In genomic region chr17:50560931-50561750, GRCh38 we compare ENCODE assay signal across 8 cellular contexts. TPM values are rescaled to one million over a fixed set of nuclear protein-coding genes. Genes with fewer than 3 reads are reported as not detected.
A peak's percentile ranks its signal among the peaks of the same experiment; 100 is the strongest.
DNase-seq lines count a peak whose midpoint lies in the region; ATAC-seq, FAIRE-seq and TF ChIP-seq lines count a peak whose summit lies in the region.

No MANE protein-coding gene starts in this region.

- H3K9me3 ChIP-seq in left ventricle myocardium inferior (replicated peaks) (no peaks in the 10 kb centered on the region), SK-N-MC (ENCODE audit: low read depth, low read length) (no peaks in the 10 kb centered on the region), keratinocyte (ENCODE audit: control insufficient read depth, low read depth, low read length) (no peaks in the 10 kb centered on the region), uterus (no peaks in the 10 kb centered on the region)

- H3K27ac ChIP-seq in left ventricle myocardium inferior (replicated peaks) (no peak overlapping the region), SK-N-MC (no peak overlapping the region), keratinocyte (ENCODE audit: control insufficient read depth, insufficient read depth, low read length) (no peak overlapping the region), uterus (peak overlapping the region; percentile 7 to 9)

- H3K79me2 ChIP-seq in keratinocyte (ENCODE audit: control insufficient read depth, insufficient read depth, low read length), result no peaks in the 10 kb centered on the region

- H3K36me3 ChIP-seq in left ventricle myocardium inferior, result no peaks in the 10 kb centered on the region
- H3K36me3 ChIP-seq in SK-N-MC (ENCODE audit: insufficient read depth, low read length), result no peaks in the 10 kb centered on the region
- H3K36me3 ChIP-seq in keratinocyte (ENCODE audit: control insufficient read depth in 2 of 2, extremely low read depth in 1 of 2, insufficient read depth in 2 of 2, low read length in 2 of 2), result peaks cover 0 to 6% of the 10 kb centered on the region in 2 experiments
- no peaks in the 10 kb centered on the region for H3K36me3 ChIP-seq in uterus

- dilution Hi-C loops in keratinocyte (cut with MboI; ENCODE audit: extremely low pct_ligation_motif_present, low sequenced_read_pairs), result no loop called here

- peak overlapping the region; percentile 70 for H3K4me3 ChIP-seq in left ventricle myocardium inferior
- peak overlapping the region; percentile 90 for H3K4me3 ChIP-seq in SK-N-MC
- H3K4me3 ChIP-seq in keratinocyte (ENCODE audit: control insufficient read depth in 2 of 3, extremely low read depth in 1 of 3, insufficient read depth in 2 of 3, low read depth in 1 of 3, low read length in 3 of 3), result peak overlapping the region in 2 of 3 experiments; percentile 38 to 60
- H3K4me3 ChIP-seq in uterus, result peak overlapping the region; percentile 32 to 48

- H3K9me1 ChIP-seq in keratinocyte (ENCODE audit: control insufficient read depth, extremely low read depth, insufficient read depth, low read length), result no peaks in the 10 kb centered on the region

- H4K20me1 ChIP-seq in keratinocyte (ENCODE audit: control insufficient read depth, extremely low read depth, insufficient read depth, low read length), result peaks cover 2% of the 10 kb centered on the region

- H3K4me1 ChIP-seq in left ventricle myocardium inferior, result peaks cover 46% of the 10 kb centered on the region
- peaks cover 13% of the 10 kb centered on the region for H3K4me1 ChIP-seq in keratinocyte (ENCODE audit: control insufficient read depth, extremely low read depth, insufficient read depth, low read length)
- peaks cover 0 to 44% of the 10 kb centered on the region in 2 donors for H3K4me1 ChIP-seq in uterus

- DNase-seq in left ventricle myocardium inferior (no peak), cardiac septum (ENCODE audit: low spot score) (no peak), SK-N-MC (ENCODE audit: low read depth, low spot score) (no peak), keratinocyte (ENCODE audit: low read depth, low spot score) (no peak), uterus (peak in 1 of 2 donors; percentile 53), cortex of kidney (lab: John Stamatoyannopoulos, UW) (no peak)
- DNase-seq in activated CD4-positive, alpha-beta T cell treated with anti-CD3 and anti-CD28 coated beads for 4 hours, result no peak

- H3K9ac ChIP-seq in SK-N-MC (ENCODE audit: insufficient read length), result peak overlapping the region; percentile 77
- no peak overlapping the region for H3K9ac ChIP-seq in keratinocyte (ENCODE audit: control insufficient read depth, extremely low read depth, insufficient read depth, low read length)

- ATAC-seq in GM18519 (IDR thresholded peaks at IDR 0.05; ENCODE audit: low FRiP score, unreplicated experiment), result no peak

- peak overlapping the region; percentile 76 for H3K4me2 ChIP-seq in keratinocyte (ENCODE audit: control insufficient read depth, extremely low read depth, insufficient read depth, low read depth, low read length)

- no peak overlapping the region for H2AFZ ChIP-seq in keratinocyte (ENCODE audit: control insufficient read depth, low read length)

- TF ChIP-seq CTCF in left ventricle myocardium inferior (IDR thresholded peaks at IDR 0.05; ENCODE audit: borderline replicate concordance), result no peak
- no peak for TF ChIP-seq CTCF in keratinocyte (optimal IDR thresholded peaks at IDR 0.05 in 1 of 3, IDR thresholded peaks at IDR 0.05 in 1 of 3, conservative IDR thresholded peaks at IDR 0.05 in 1 of 3; ENCODE audit: extremely low read depth in 1 of 3, insufficient read depth in 2 of 3, low read length in 3 of 3)
- TF ChIP-seq CTCF in uterus (IDR thresholded peaks at IDR 0.05), result no peak

- intact Hi-C loops in left ventricle myocardium inferior (cut with micrococcal nuclease), result no loop called here
- intact Hi-C loops in cardiac septum (cut with DNase I), result no loop called here
- intact Hi-C loops in uterus (cut with DNase I; ENCODE audit: low total_unique reads), result no loop called here

- peaks cover 94% of the 10 kb centered on the region for H3K27me3 ChIP-seq in left ventricle myocardium inferior (ENCODE audit: low read depth)
- H3K27me3 ChIP-seq in keratinocyte (ENCODE audit: control insufficient read depth, extremely low read depth, insufficient read depth, low read length), result peaks cover 67% of the 10 kb centered on the region
- H3K27me3 ChIP-seq in uterus, result peaks cover 0 to 12% of the 10 kb centered on the region in 2 donors

- TF ChIP-seq POLR2A in uterus (IDR thresholded peaks at IDR 0.05), result no peak

- no peak for FAIRE-seq in keratinocyte (lab: Jason Lieb, UNC)

RNA-seq across cellular contexts. Expression of gene CACNA1G, which starts 0.6 kb away (rescaled TPM):
- total RNA-seq in left ventricle myocardium inferior, result 0.58 TPM
- total RNA-seq in cardiac septum, result 0.13 TPM
- polyA plus RNA-seq in keratinocyte, result 0.06 to 0.09 TPM (median 0.07 TPM) in 3 replicates
- polyA plus RNA-seq in keratinocyte (2011; ENCODE audit: low read depth), result 0.04 TPM
- 0.04 TPM in 2 replicates for polyA plus RNA-seq in keratinocyte (2011; cell fraction: cytosol; rRNA removed)
- 0.19 and 0.35 TPM in 2 replicates for polyA plus RNA-seq in keratinocyte (2011; cell fraction: nucleus; rRNA removed)
- 0.03 and 0.06 TPM in 2 replicates for polyA plus RNA-seq in keratinocyte (2012; ENCODE audit: low replicate concordance)
- polyA minus RNA-seq in keratinocyte, result 0.03 to 0.43 TPM in 2 of 3 replicates, not detected in the other
- not detected for polyA minus RNA-seq in keratinocyte (2011; cell fraction: cytosol; rRNA and poly(A)+ RNA removed)
- polyA minus RNA-seq in keratinocyte (2011; cell fraction: nucleus; rRNA and poly(A)+ RNA removed), result 0.21 and 0.23 TPM in 2 replicates
- 10 to 100 TPM in 2 of 4 donors, under 1 TPM in 2; under 0.01 to 28.9 (median 6.0) TPM for total RNA-seq in uterus

RNA-seq across cellular contexts. Expression of gene SPATA20, which starts 14.2 kb away (rescaled TPM):
- total RNA-seq in left ventricle myocardium inferior (66.3 TPM), cardiac septum (51.9 TPM), uterus (10 to 100 TPM; 39.7 to 57.2 (median 46.2) TPM)
- polyA plus RNA-seq in keratinocyte, result 17.2 to 30.4 TPM (median 21.3 TPM) in 3 replicates
- 13.2 TPM for polyA plus RNA-seq in keratinocyte (2011; ENCODE audit: low read depth)
- polyA plus RNA-seq in keratinocyte (2011; cell fraction: cytosol; rRNA removed), result 9.5 and 18.5 TPM in 2 replicates
- 80.5 and 131 TPM in 2 replicates for polyA plus RNA-seq in keratinocyte (2011; cell fraction: nucleus; rRNA removed)
- polyA plus RNA-seq in keratinocyte (2012; ENCODE audit: low replicate concordance), result 15.7 and 35.8 TPM in 2 replicates
- polyA minus RNA-seq in keratinocyte, result 19.1 to 70.4 TPM (median 26.5 TPM) in 3 replicates
- 18.8 TPM for polyA minus RNA-seq in keratinocyte (2011; cell fraction: cytosol; rRNA and poly(A)+ RNA removed)
- polyA minus RNA-seq in keratinocyte (2011; cell fraction: nucleus; rRNA and poly(A)+ RNA removed), result 27.4 and 29.4 TPM in 2 replicates

RNA-seq across cellular contexts. Expression of gene EPN3, which starts 28.6 kb away (rescaled TPM):
- total RNA-seq in left ventricle myocardium inferior (19.9 TPM), cardiac septum (8.5 TPM), uterus (10 to 100 TPM in 1 of 4 donors, under 1 TPM in 1, not detected in 2; 0.30 to 41.1 TPM)
- 50.7 to 155 TPM (median 66.7 TPM) in 3 replicates for polyA plus RNA-seq in keratinocyte
- 34.9 TPM for polyA plus RNA-seq in keratinocyte (2011; ENCODE audit: low read depth)
- polyA plus RNA-seq in keratinocyte (2011; cell fraction: cytosol; rRNA removed), result 66.6 and 129 TPM in 2 replicates
- 115 and 162 TPM in 2 replicates for polyA plus RNA-seq in keratinocyte (2011; cell fraction: nucleus; rRNA removed)
- 41.8 and 249 TPM in 2 replicates for polyA plus RNA-seq in keratinocyte (2012; ENCODE audit: low replicate concordance)
- 47.1 to 355 TPM (median 69.7 TPM) in 3 replicates for polyA minus RNA-seq in keratinocyte
- 128 TPM for polyA minus RNA-seq in keratinocyte (2011; cell fraction: cytosol; rRNA and poly(A)+ RNA removed)
- 133 and 152 TPM in 2 replicates for polyA minus RNA-seq in keratinocyte (2011; cell fraction: nucleus; rRNA and poly(A)+ RNA removed)

RNA-seq across cellular contexts. Expression of gene MYCBPAP, which starts 52.9 kb away (rescaled TPM):
- total RNA-seq in left ventricle myocardium inferior, result 0.82 TPM
- 0.13 TPM for total RNA-seq in cardiac septum
- polyA plus RNA-seq in keratinocyte, result 5.1 to 9.5 TPM (median 9.0 TPM) in 3 replicates
- polyA plus RNA-seq in keratinocyte (2011; ENCODE audit: low read depth), result 2.4 TPM
- polyA plus RNA-seq in keratinocyte (2011; cell fraction: cytosol; rRNA removed), result 1.9 and 2.1 TPM in 2 replicates
- polyA plus RNA-seq in keratinocyte (2011; cell fraction: nucleus; rRNA removed), result 30.5 and 34.7 TPM in 2 replicates
- polyA plus RNA-seq in keratinocyte (2012; ENCODE audit: low replicate concordance), result 0.85 and 9.1 TPM in 2 replicates
- 1.4 to 6.3 TPM (median 4.1 TPM) in 3 replicates for polyA minus RNA-seq in keratinocyte
- polyA minus RNA-seq in keratinocyte (2011; cell fraction: cytosol; rRNA and poly(A)+ RNA removed), result 5.6 TPM
- polyA minus RNA-seq in keratinocyte (2011; cell fraction: nucleus; rRNA and poly(A)+ RNA removed), result 4.7 and 7.4 TPM in 2 replicates
- 10 to 100 TPM in 1 of 4 donors, 1 to 10 TPM in 3; 2.7 to 11.5 (median 5.1) TPM for total RNA-seq in uterus

Comparison
In these comparisons a context has a peak if more than half of its experiments do, and no peak if none do; other contexts are left out.
1. H3K27ac ChIP-seq: peak in uterus (2 of 2); none in left ventricle myocardium inferior (single experiment), SK-N-MC (single experiment) and keratinocyte (single experiment).
2. H3K4me3 ChIP-seq: peak in every context shown above with its lines; median percentile 90 in SK-N-MC; 70 in left ventricle myocardium inferior; 49 in keratinocyte; 40 in uterus.